11 cellular contexts compared by ENCODE assay signal in the genomic region with DNA sequence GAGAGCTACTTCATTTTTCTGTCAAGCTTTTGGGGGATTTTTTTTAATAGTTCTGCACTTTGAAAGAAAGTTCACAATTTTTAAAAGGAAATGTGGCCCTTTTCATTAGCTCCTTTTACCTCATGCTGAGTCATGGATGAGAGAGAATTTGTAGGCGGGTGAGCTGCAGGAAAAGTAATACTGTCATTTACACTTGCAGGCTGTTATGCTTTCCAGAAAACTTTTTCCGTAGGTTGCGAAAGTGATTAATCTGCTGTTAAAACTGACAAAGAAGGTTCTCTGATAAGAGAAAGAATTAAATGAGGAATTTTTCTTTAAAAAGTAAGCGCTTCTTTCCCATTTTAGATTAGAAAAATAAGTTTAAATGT.
DNase-seq lines count a peak whose midpoint lies in the region; ATAC-seq and TF ChIP-seq lines count a peak whose summit lies in the region.
"Had no signal": no experiment of that assay in that cellular context is flagged by ENCODE, and none has a peak within 500 bp of the region (broad histone marks: within the 10 kb centered on the region; RNA-seq: fewer than 3 reads in every experiment).

No MANE protein-coding gene starts in this region.

- H3K4me2 ChIP-seq in mesendoderm (ENCODE audit: low read length): no peak overlapping the region

- H3K18ac ChIP-seq in mesendoderm (ENCODE audit: low read length): no peak overlapping the region

- no peaks in the 10 kb centered on the region for H3K36me3 ChIP-seq in ACC112 (ENCODE audit: insufficient read depth, low read length)
- no peaks in the 10 kb centered on the region for H3K36me3 ChIP-seq in mesendoderm (ENCODE audit: control insufficient read depth, insufficient read depth, low read length)

- H3K4ac ChIP-seq in mesendoderm (ENCODE audit: low read depth, low read length): no peak overlapping the region

- no CpG with 5 or more reads among the region's 4 CpGs for WGBS in mesendoderm (ENCODE audit: extremely low coverage, insufficient coverage, low lambda C conversion rate)

- no peak overlapping the region for H2BK15ac ChIP-seq in mesendoderm (replicated peaks; ENCODE audit: low read depth)

- H3K23ac ChIP-seq in mesendoderm (ENCODE audit: low read length): no peak overlapping the region

- H3K4me1 ChIP-seq in ACC112 (ENCODE audit: control insufficient read depth, insufficient read depth, low read length, unreplicated experiment): peaks cover 27% of the 10 kb centered on the region
- peaks cover 5% of the 10 kb centered on the region for H3K4me1 ChIP-seq in mesendoderm (ENCODE audit: control insufficient read depth, low read depth, low read length)

- H2AFZ ChIP-seq in ACC112 (ENCODE audit: low read length, unreplicated experiment): no peak overlapping the region

- H2AK5ac ChIP-seq in mesendoderm (ENCODE audit: low read length): no peak overlapping the region

- H3K27me3 ChIP-seq in ACC112 (ENCODE audit: insufficient read depth, low read length) (no peaks in the 10 kb centered on the region), mesendoderm (ENCODE audit: insufficient read depth, low read length, poor library complexity) (no peaks in the 10 kb centered on the region)

- no peak overlapping the region for H4K8ac ChIP-seq in mesendoderm (ENCODE audit: low read depth, low read length)

- TF ChIP-seq CTCF in cardiac fibroblast (IDR thresholded peaks at IDR 0.05; ENCODE audit: low read depth, low read length): no peak

- no peak overlapping the region for H2BK120ac ChIP-seq in mesendoderm (ENCODE audit: low read depth, low read length)

- ATAC-seq in HG02885 (IDR thresholded peaks at IDR 0.05; ENCODE audit: poor library complexity, unreplicated experiment): no peak
- ATAC-seq in GM18858 (IDR thresholded peaks at IDR 0.05; ENCODE audit: unreplicated experiment): no peak
- no peak for ATAC-seq in GM18511 (IDR thresholded peaks at IDR 0.05; ENCODE audit: unreplicated experiment)

- peaks cover 2% of the 10 kb centered on the region for H3K79me2 ChIP-seq in ACC112 (ENCODE audit: control insufficient read depth, insufficient read depth, low read length, unreplicated experiment)
- no peaks in the 10 kb centered on the region for H3K79me2 ChIP-seq in mesendoderm (ENCODE audit: control insufficient read depth, insufficient read depth, low read length)

- H3K9ac ChIP-seq in mesendoderm (ENCODE audit: low read length): no peak overlapping the region

- H3K4me3 ChIP-seq in ACC112 (ENCODE audit: low read depth, low read length) (peak overlapping the region; percentile 70), cardiac fibroblast (replicated peaks in 1 of 2; ENCODE audit: low read depth in 2 of 2, low read length in 2 of 2) (no peak overlapping the region), mesendoderm (ENCODE audit: low read length) (no peak overlapping the region)

- H3K27ac ChIP-seq in ACC112 (ENCODE audit: low read depth, low read length) (peak overlapping the region; percentile 78), mesendoderm (ENCODE audit: low read depth, low read length) (no peak overlapping the region)

- no peak overlapping the region for H3K56ac ChIP-seq in mesendoderm (ENCODE audit: low read length)

- DNase-seq in HT1080 (ENCODE audit: low read depth) (peak; percentile 71), cardiac fibroblast (ENCODE audit: low read depth in 2 of 2) (peak; percentile 79 to 90), mesendoderm (peak; percentile 36), DMS53 treated with DMSO at 0.1 percent for 48 hours (lab: John Stamatoyannopoulos, UW; ENCODE audit: unreplicated experiment) (no peak)
- DNase-seq: GF-D8, kidney, NCI-H524 treated with DMSO at 0.1 percent for 48 hours had no signal

- no peak overlapping the region for H4K5ac ChIP-seq in mesendoderm (ENCODE audit: low read length)

- no peaks in the 10 kb centered on the region for H3K79me1 ChIP-seq in mesendoderm (ENCODE audit: low read length)

- H2BK5ac ChIP-seq in mesendoderm (ENCODE audit: low read length): no peak overlapping the region
